ENCODE assay signal across 24 cellular contexts in genomic region chr7:69631131-69631530, GRCh38.
"Had no signal": no experiment of that assay in that cellular context is flagged by ENCODE, and none has a peak within 500 bp of the region (broad histone marks: within the 10 kb centered on the region; RNA-seq: fewer than 3 reads in every experiment).

No MANE protein-coding gene starts in this region.

- H3K27ac Mint-ChIP-seq: activated CD4-positive, alpha-beta T cell treated with anti-CD3 and anti-CD28 coated beads, Interleukin-2, amount 10 ng/mL, durations not matched to agents 7 days and 5 days; activated naive CD8-positive, alpha-beta T cell; naive thymus-derived CD8-positive, alpha-beta T cell had no signal

- H3K36me3 Mint-ChIP-seq: activated naive CD8-positive, alpha-beta T cell; mesothelial cell of epicardium; naive thymus-derived CD8-positive, alpha-beta T cell had no signal

- H3K9me3 Mint-ChIP-seq: activated CD4-positive, alpha-beta T cell treated with anti-CD3 and anti-CD28 coated beads, Interleukin-2, amount 10 ng/mL, durations not matched to agents 7 days and 5 days; central memory CD8-positive, alpha-beta T cell; mesothelial cell of epicardium; naive thymus-derived CD8-positive, alpha-beta T cell had no signal

- H3K4me3 ChIP-seq: breast epithelium, colonic mucosa, esophagus squamous epithelium, gastroesophageal sphincter, testis had no signal

- H3K27ac ChIP-seq: breast epithelium, colonic mucosa, gastroesophageal sphincter, neutrophil, parathyroid adenoma, VCaP had no signal

- H3K4me1 ChIP-seq: breast epithelium, colonic mucosa, esophagus squamous epithelium had no signal

- H3K9me3 ChIP-seq: breast epithelium, colonic mucosa, esophagus squamous epithelium, gastroesophageal sphincter, neutrophil, testis had no signal

- H3K4me1 Mint-ChIP-seq: activated CD4-positive, alpha-beta T cell treated with anti-CD3 and anti-CD28 coated beads, Interleukin-2, amount 10 ng/mL, durations not matched to agents 7 days and 5 days; central memory CD8-positive, alpha-beta T cell had no signal

- DNase-seq: activated CD4-positive, alpha-beta T cell treated with anti-CD3 and anti-CD28 coated beads, Interleukin-2, amount 10 ng/mL, durations not matched to agents 7 days and 5 days; activated CD4-positive, CD25-positive, alpha-beta regulatory T cell treated with anti-CD3 and anti-CD28 coated beads, Interleukin-2, amount 50 U/mL, for 72 hours; activated gamma-delta T cell treated with Interleukin-2 at 50 U/mL for 16 hours; activated T-cell treated with anti-CD3 and anti-CD28 coated beads, Interleukin-2, amount 50 U/mL, for 1 hour; colonic mucosa; esophagus squamous epithelium; head of caudate nucleus; hypothalamus; left ventricle myocardium superior; mammary epithelial cell; naive thymus-derived CD8-positive, alpha-beta T cell; right cardiac atrium; stimulated activated CD4-positive, alpha-beta T cell treated with anti-CD3 and anti-CD28 coated beads, Interleukin-2, amount 100 ng/mL, for 24 hours; stimulated activated naive CD4-positive, alpha-beta T cell; testis; trophoblast cell had no signal

- H3K4me3 Mint-ChIP-seq: activated CD4-positive, alpha-beta T cell treated with anti-CD3 and anti-CD28 coated beads, Interleukin-2, amount 10 ng/mL, durations not matched to agents 7 days and 5 days; activated naive CD8-positive, alpha-beta T cell; central memory CD8-positive, alpha-beta T cell; mesothelial cell of epicardium; naive thymus-derived CD8-positive, alpha-beta T cell had no signal

- ATAC-seq: gastroesophageal sphincter; left ventricle myocardium superior; naive thymus-derived CD8-positive, alpha-beta T cell had no signal

- H2AFZ ChIP-seq: parathyroid adenoma had no signal

- H3K36me3 ChIP-seq: breast epithelium, colonic mucosa, esophagus squamous epithelium, gastroesophageal sphincter, neutrophil had no signal
